In genomic region chr6:161035182-161035980, GRCh38 we compare ENCODE assay signal across 11 cellular contexts. TPM values are rescaled to one million over a fixed set of nuclear protein-coding genes. Genes with fewer than 3 reads are reported as not detected.
DNase-seq lines count a peak whose midpoint lies in the region; ATAC-seq, FAIRE-seq and TF ChIP-seq lines count a peak whose summit lies in the region.
"Had no signal": no experiment of that assay in that cellular context is flagged by ENCODE, and none has a peak within 500 bp of the region (broad histone marks: within the 10 kb centered on the region; RNA-seq: fewer than 3 reads in every experiment).

No MANE protein-coding gene starts in this region.

- H4K20me1 ChIP-seq in Karpas-422 (ENCODE audit: insufficient read depth, low read depth, low read length) (peaks cover 15% of the 10 kb centered on the region; the same call in 1 of the 2 replicates), H1 (replicated peaks in 1 of 2; ENCODE audit: control insufficient read depth in 1 of 2, insufficient read depth in 2 of 2, low read length in 2 of 2) (no peaks in the 10 kb centered on the region)

- no peak overlapping the region for H4K91ac ChIP-seq in H1 (replicated peaks; ENCODE audit: insufficient read length, low read length)

- H3K23me2 ChIP-seq in H1 (ENCODE audit: low read depth, low read length) = no peaks in the 10 kb centered on the region

- H2AK5ac ChIP-seq in H1 (ENCODE audit: low read depth, low read length) = no peak overlapping the region

- H3K4me3 ChIP-seq in Karpas-422 (ENCODE audit: low read length) (no peak overlapping the region), H1 (ENCODE audit: extremely low read depth in 1 of 4, insufficient read depth in 2 of 4, low read depth in 3 of 4, low read length in 4 of 4) (no peak overlapping the region), foreskin fibroblast (ENCODE audit: low read depth in 1 of 2, low read length in 2 of 2) (no peak overlapping the region)
- H3K4me3 ChIP-seq: thyroid gland had no signal

- POLR2A ChIA-PET in H1 (lab: Charles Lee; ENCODE audit: partially characterized antibody) = no interaction called here

- H3K4me1 ChIP-seq in Karpas-422 (ENCODE audit: low read length) (peaks cover 18% of the 10 kb centered on the region), H1 (replicated peaks in 1 of 4; ENCODE audit: control insufficient read depth in 3 of 4, insufficient read depth in 4 of 4, low read length in 3 of 4) (peaks cover 0 to 9% (median 5%) of the 10 kb centered on the region in 4 experiments; a peak in 6 of 7 replicates)
- H3K4me1 ChIP-seq: thyroid gland had no signal

- H3K79me2 ChIP-seq in Karpas-422 (ENCODE audit: low read length) (peaks cover 9% of the 10 kb centered on the region; the same call in 1 of the 2 replicates), H1 (ENCODE audit: control insufficient read depth in 1 of 2, insufficient read depth in 2 of 2, low read length in 2 of 2) (peaks cover 0 to 26% of the 10 kb centered on the region in 2 experiments; a peak in 3 of 4 replicates)

- H2BK5ac ChIP-seq in H1 (ENCODE audit: low read depth, low read length) = no peak overlapping the region

- H3K4me2 ChIP-seq in Karpas-422 (ENCODE audit: low read depth, low read length, poor library complexity, severe bottlenecking) (no peak overlapping the region), H1 (ENCODE audit: insufficient read depth in 1 of 2, low read depth in 2 of 2, low read length in 2 of 2) (0 out of 4 replicates have a peak overlapping the region, but pooled peaks of 1 of the 2 experiments have one; percentile 7)

- H3K9me2 ChIP-seq in Karpas-422 (replicated peaks; ENCODE audit: insufficient read depth, low read length) = no peaks in the 10 kb centered on the region

- H3K27ac ChIP-seq in Karpas-422 (ENCODE audit: low read length) (no peak overlapping the region), H1 (ENCODE audit: low read depth, low read length) (no peak overlapping the region)
- H3K27ac ChIP-seq: thyroid gland had no signal

- CTCF ChIA-PET in H1 (lab: Charles Lee; ENCODE audit: partially characterized antibody) = interaction anchor here (0.6 to 1.0 kb wide), 3 partner anchors 11 to 109 kb away, joined by 3 read pairs; no protein-coding TSS in a partner anchor

- H3K14ac ChIP-seq in H1 (ENCODE audit: insufficient read length) = no peak overlapping the region

- no peaks in the 10 kb centered on the region; the same call in 1 of the 2 replicates for H3K79me1 ChIP-seq in H1 (ENCODE audit: low read depth, low read length)

- H4K8ac ChIP-seq in H1 (ENCODE audit: extremely low read depth, insufficient read depth, low read length) = no peak overlapping the region

- H3K36me3 ChIP-seq in Karpas-422 (ENCODE audit: insufficient read depth, low read length) = no peaks in the 10 kb centered on the region
- H3K36me3 ChIP-seq in H1 (ENCODE audit: control insufficient read depth in 2 of 4, insufficient read depth in 4 of 4, low read length in 3 of 4) = peaks cover 0 to 6% (median 0%) of the 10 kb centered on the region in 4 experiments; a peak in 2 of 8 replicates

- 79% methylated on average over 3 of the region's 3 CpGs; no CpG with 5 or more reads in 1 of the 2 experiments for WGBS in H1 (ENCODE audit: extremely low coverage in 1 of 2, insufficient coverage in 1 of 2, insufficient read length in 1 of 2, insufficient replicate concordance in 2 of 2, low coverage in 1 of 2, low lambda C conversion rate in 2 of 2, missing lambda C conversion rate in 1 of 2), 2 experiments

- TF ChIP-seq CTCF in H1 (IDR thresholded peaks at IDR 0.05; ENCODE audit: control extremely low read depth in 1 of 3, insufficient read depth in 1 of 3, low read depth in 1 of 3, low read length in 3 of 3) (no peak), foreskin fibroblast (IDR thresholded peaks at IDR 0.05; ENCODE audit: low read depth, low read length) (no peak)

- DNase-seq in Karpas-422 (peak; percentile 45), H1 (ENCODE audit: low read depth in 1 of 2, low spot score in 2 of 2) (no peak), NCI-H1694 treated with DMSO at 0.1 percent for 48 hours (lab: John Stamatoyannopoulos, UW) (no peak), cerebellum (ENCODE audit: low spot score) (no peak), foreskin fibroblast (no peak)
- DNase-seq: activated naive CD8-positive, alpha-beta T cell treated with anti-CD3 and anti-CD28 coated beads, Interleukin-2, amount 10 ng/mL, durations not matched to agents 7 days and 5 days; COR-L47; thyroid gland had no signal

- no peak for TF ChIP-seq POLR2A in H1 (IDR thresholded peaks at IDR 0.05; ENCODE audit: control extremely low read depth in 1 of 2, low read depth in 2 of 2, low read length in 2 of 2)

- no peak overlapping the region for H2AFZ ChIP-seq in Karpas-422 (ENCODE audit: low read length)
- no peak overlapping the region for H2AFZ ChIP-seq in H1 (ENCODE audit: low read length)

- ATAC-seq in GM18499 (IDR thresholded peaks at IDR 0.05; ENCODE audit: insufficient read depth, unreplicated experiment) = peak; percentile 33
- ATAC-seq in GM21723 (IDR thresholded peaks at IDR 0.05; ENCODE audit: unreplicated experiment) = peak; percentile 37
- no peak for ATAC-seq in HG03280 (IDR thresholded peaks at IDR 0.05; ENCODE audit: unreplicated experiment)

- H3K18ac ChIP-seq in H1 (ENCODE audit: extremely low read depth, low read length) = no peak overlapping the region

- FAIRE-seq in H1 (lab: Jason Lieb, UNC) = no peak

- H3K27me3 ChIP-seq in Karpas-422 (ENCODE audit: low read length) = no peaks in the 10 kb centered on the region
- H3K27me3 ChIP-seq in H1 (replicated peaks in 1 of 4; ENCODE audit: control insufficient read depth in 3 of 4, extremely low read depth in 1 of 4, insufficient read depth in 3 of 4, low read length in 3 of 4) = no peaks in the 10 kb centered on the region
- H3K27me3 ChIP-seq: thyroid gland had no signal

- no peaks in the 10 kb centered on the region for H3K9me3 ChIP-seq in Karpas-422 (ENCODE audit: low read length)
- H3K9me3 ChIP-seq in H1 (ENCODE audit: insufficient read depth in 2 of 2, low read depth in 1 of 2, low read length in 1 of 2) = no peaks in the 10 kb centered on the region
- H3K9me3 ChIP-seq: thyroid gland had no signal

- no peak overlapping the region for H3K56ac ChIP-seq in H1 (replicated peaks; ENCODE audit: insufficient read length, low read depth, low read length)

- no peak for TF ChIP-seq RAD21 in H1 (IDR thresholded peaks at IDR 0.05 in 1 of 2, conservative IDR thresholded peaks at IDR 0.05 in 1 of 2; ENCODE audit: low read depth in 2 of 2, low read length in 2 of 2)

- H3K23ac ChIP-seq in H1 (ENCODE audit: insufficient read length) = no peak overlapping the region

- H3K4ac ChIP-seq in H1 (replicated peaks; ENCODE audit: insufficient read length, low read depth, low read length) = no peak overlapping the region

- H2BK15ac ChIP-seq in H1 (ENCODE audit: low read length) = 0 out of 2 replicates have a peak overlapping the region, but pooled peaks have one; percentile 41

- H2BK120ac ChIP-seq in H1 (replicated peaks; ENCODE audit: low read depth, low read length) = no peak overlapping the region

- H2BK12ac ChIP-seq in H1 (ENCODE audit: low read depth, low read length) = no peak overlapping the region

- no peak overlapping the region for H2BK20ac ChIP-seq in H1 (ENCODE audit: low read length)

- no peak for TF ChIP-seq EP300 in H1 (IDR thresholded peaks at IDR 0.05; ENCODE audit: borderline replicate concordance in 1 of 2, low read depth in 2 of 2, low read length in 2 of 2)

- H4K5ac ChIP-seq in H1 (ENCODE audit: insufficient read length, low read depth, low read length) = no peak overlapping the region

- H3K9ac ChIP-seq in Karpas-422 (ENCODE audit: low read length) (no peak overlapping the region), H1 (replicated peaks in 1 of 4; ENCODE audit: extremely low read depth in 1 of 4, low read depth in 3 of 4, low read length in 3 of 4) (no peak overlapping the region)

TF ChIP-seq in H1, 55 proteins besides CTCF, POLR2A, EP300 and RAD21:
- TF ChIP-seq KDM1A (IDR thresholded peaks at IDR 0.05; ENCODE audit: borderline replicate concordance, low read length) = peak; percentile 43; the same call in 1 of the 2 replicates
- no peak for TF ChIP-seq RNF2 (IDR thresholded peaks at IDR 0.05; ENCODE audit: borderline replicate concordance, low read depth, low read length, missing control alignments, poor library complexity, severe bottlenecking)
TF ChIP-seq in H1: peak in this region for 1.

RNA-seq across cellular contexts. Expression of gene MAP3K4, which starts 43.8 kb away (rescaled TPM):
- total RNA-seq in Karpas-422 (2014; rRNA removed; shearing (Covaris generic); ENCODE audit: low replicate concordance) = 22.4 and 29.9 TPM in 2 replicates
- 51.6 and 54.1 TPM in 2 replicates for total RNA-seq in H1 (2021; fragmentation: NEBNext Ultra II Directional; extraction: Animal tissue kit (Norgen Biotek cat#: 25700))
- polyA plus RNA-seq in H1 (2011; rRNA removed) = 16.6 and 17.4 TPM in 2 replicates
- polyA plus RNA-seq in H1 (2011; cell fraction: cytosol; rRNA removed) = 25.8 TPM
- 39.6 TPM for polyA plus RNA-seq in H1 (2011; cell fraction: nucleus; rRNA removed)
- polyA plus RNA-seq in H1 (2012, experiment 1 of 2) = 27.5 to 32.5 TPM (median 28.5 TPM) in 4 replicates
- polyA plus RNA-seq in H1 (2012, experiment 2 of 2) = 1.8 TPM
- polyA plus RNA-seq in H1 (2013, experiment 1 of 2) = 32.5 TPM
- 36.0 TPM for polyA plus RNA-seq in H1 (2013, experiment 2 of 2)
- 36.8 and 37.8 TPM in 2 replicates for polyA minus RNA-seq in H1 (2011; rRNA and poly(A)+ RNA removed)
- polyA minus RNA-seq in H1 (2011; cell fraction: cytosol; rRNA and poly(A)+ RNA removed) = 31.8 TPM
- 93.7 TPM for polyA minus RNA-seq in H1 (2011; cell fraction: nucleus; rRNA and poly(A)+ RNA removed)
- total RNA-seq in cerebellum = 48.5 TPM
